8 cellular contexts compared by ENCODE assay signal in genomic region chr16:667780-668518, GRCh38. TPM values are rescaled to one million over a fixed set of nuclear protein-coding genes. Genes with fewer than 3 reads are reported as not detected.
DNase-seq lines count a peak whose midpoint lies in the region; ATAC-seq and TF ChIP-seq lines count a peak whose summit lies in the region.

RHOT2 (plus strand) TSS chr16:668132; CDS start chr16:668200, 68 bp downstream.

- TF ChIP-seq CTCF in OCI-LY3 (IDR thresholded peaks at IDR 0.05; ENCODE audit: low read depth, low read length), result peak; percentile 87
- TF ChIP-seq CTCF in endothelial cell (IDR thresholded peaks at IDR 0.05; ENCODE audit: unreplicated experiment), result peak; percentile 70

- H3K27me3 ChIP-seq in OCI-LY3 (ENCODE audit: low read depth, low read length), result no peaks in the 10 kb centered on the region

- H3K36me3 Mint-ChIP-seq in endothelial cell (ENCODE audit: low read depth, unreplicated experiment), result peaks cover 2% of the 10 kb centered on the region

- H3K4me2 ChIP-seq in OCI-LY3 (ENCODE audit: low read length), result peak within 1 kb of the TSS; percentile 91

- no peaks in the 10 kb centered on the region for H3K9me3 Mint-ChIP-seq in endothelial cell (ENCODE audit: unreplicated experiment)

- H3K9me3 ChIP-seq in OCI-LY3 (ENCODE audit: insufficient read depth, low read length), result no peaks in the 10 kb centered on the region

- no peaks in the 10 kb centered on the region for H4K20me1 ChIP-seq in OCI-LY3 (ENCODE audit: insufficient read depth, low read length)

- H3K4me1 Mint-ChIP-seq in endothelial cell (ENCODE audit: unreplicated experiment), result no peaks in the 10 kb centered on the region

- no peak within 1 kb of the TSS for H2AFZ ChIP-seq in OCI-LY3 (ENCODE audit: low read depth, low read length)

- peak; percentile 91 for DNase-seq in COR-L47 (lab: John Stamatoyannopoulos, UW)
- DNase-seq in HuH-7.5 (ENCODE audit: low spot score), result peak; percentile 83
- DNase-seq in activated CD8-positive, alpha-beta memory T cell treated with anti-CD3 and anti-CD28 coated beads, Interleukin-2, amount 50 U/mL, for 4 hours, result peak; percentile 92
- peak; percentile 94 for DNase-seq in endothelial cell (ENCODE audit: low spot score)
- DNase-seq in midbrain (lab: John Stamatoyannopoulos, UW), result peak; percentile 94
- DNase-seq in stimulated activated CD8-positive, alpha-beta memory T cell treated with anti-CD3 and anti-CD28 coated beads, Interleukin-15, amount 100 ng/mL, for 48 hours (ENCODE audit: low read depth in 2 of 2), result peak; percentile 92 to 94

- H3K27ac ChIP-seq in OCI-LY3 (ENCODE audit: low read length), result peak within 1 kb of the TSS; percentile 64

- H3K79me2 ChIP-seq in OCI-LY3 (ENCODE audit: low read length), result peaks cover 21% of the 10 kb centered on the region

- peak within 1 kb of the TSS; percentile 94 for H3K9ac ChIP-seq in OCI-LY3 (ENCODE audit: low read length)

- peaks cover 12% of the 10 kb centered on the region for H3K4me1 ChIP-seq in OCI-LY3 (ENCODE audit: low read length)

- H3K4me3 Mint-ChIP-seq in endothelial cell (ENCODE audit: unreplicated experiment), result peak within 1 kb of the TSS; percentile 81

- peak; percentile 82 for ATAC-seq in GM21390 (IDR thresholded peaks at IDR 0.05; ENCODE audit: unreplicated experiment)

- H3K27me3 Mint-ChIP-seq in endothelial cell (ENCODE audit: unreplicated experiment), result peaks cover 5% of the 10 kb centered on the region

- peaks cover 25% of the 10 kb centered on the region for H3K36me3 ChIP-seq in OCI-LY3 (replicated peaks; ENCODE audit: low read depth, low read length)

- peak within 1 kb of the TSS; percentile 42 for H3K27ac Mint-ChIP-seq in endothelial cell (ENCODE audit: unreplicated experiment)

- H3K4me3 ChIP-seq in OCI-LY3 (ENCODE audit: low read length), result peak within 1 kb of the TSS; percentile 97

RNA-seq across cellular contexts. Expression of gene RHOT2, which starts in this region (rescaled TPM):
- total RNA-seq in endothelial cell (ENCODE audit: unreplicated experiment), result 121 TPM

Comparison
In these comparisons a context has a peak if more than half of its experiments do, and no peak if none do; other contexts are left out.
1. Peak in every context shown above with its lines: DNase-seq, ATAC-seq, H3K4me3 ChIP-seq and H3K27ac ChIP-seq.